Comparison of ENCODE assay signal across 35 cellular contexts in genomic region chr13:90027409-90027808, GRCh38.
"Had no signal": no experiment of that assay in that cellular context is flagged by ENCODE, and none has a peak within 500 bp of the region (broad histone marks: within the 10 kb centered on the region; RNA-seq: fewer than 3 reads in every experiment).

No MANE protein-coding gene starts in this region.

- H3K36me3 ChIP-seq: MG63 had no signal

- H3K4me3 ChIP-seq: MG63 had no signal

- H3K9me3 ChIP-seq: MG63 had no signal

- H3K27me3 ChIP-seq: MG63 had no signal

- DNase-seq: Karpas-422, Kasumi-1, MG63, MM.1S, MV-4-11, NCI-H1048, NCI-H1092, NCI-H1092 treated with DMSO at 0.1 percent for 48 hours, NCI-H1105, NCI-H1105 treated with DMSO at 0.1 percent for 48 hours, NCI-H1417, NCI-H1417 treated with DMSO at 0.1 percent for 48 hours, NCI-H1436, NCI-H1436 treated with DMSO at 0.1 percent for 48 hours, NCI-H146, NCI-H1694, NCI-H1694 treated with DMSO at 0.1 percent for 48 hours, NCI-H187, NCI-H187 treated with DMSO at 0.1 percent for 48 hours, NCI-H1930, NCI-H2029, NCI-H2029 treated with DMSO at 0.1 percent for 48 hours, NCI-H2081, NCI-H2081 treated with DMSO at 0.1 percent for 48 hours, NCI-H2107, NCI-H2171, NCI-H2171 treated with DMSO at 0.1 percent for 48 hours, NCI-H2227 treated with DMSO at 0.1 percent for 48 hours, NCI-H226, NCI-H345, NCI-H446, NCI-H446 treated with DMSO at 0.1 percent for 48 hours, NCI-H510A, NCI-H510A treated with DMSO at 0.1 percent for 48 hours, NCI-H524 had no signal
